Comparison of ENCODE assay signal across 16 cellular contexts in genomic region chr9:123863164-123863855, GRCh38.
A peak's percentile ranks its signal among the peaks of the same experiment; 100 is the strongest.
DNase-seq lines count a peak whose midpoint lies in the region; ATAC-seq and TF ChIP-seq lines count a peak whose summit lies in the region.
"Had no signal": no experiment of that assay in that cellular context is flagged by ENCODE, and none has a peak within 500 bp of the region (broad histone marks: within the 10 kb centered on the region; RNA-seq: fewer than 3 reads in every experiment).

No MANE protein-coding gene starts in this region.

- H3K36me3 Mint-ChIP-seq in T-cell: peaks cover 5% of the 10 kb centered on the region

- H3K9me3 ChIP-seq in HUES48 (ENCODE audit: control insufficient read depth, insufficient read depth, low read length): no peaks in the 10 kb centered on the region
- H3K9me3 ChIP-seq: HAP-1 had no signal

- peaks cover 25 to 26% (median 25%) of the 10 kb centered on the region in 3 donors for H3K4me1 Mint-ChIP-seq in T-cell
- peaks cover 25% of the 10 kb centered on the region for H3K4me1 Mint-ChIP-seq in stimulated activated naive CD8-positive, alpha-beta T cell treated with anti-CD3 and anti-CD28 coated beads, Interleukin-15, amount 100 ng/mL, for 72 hours

- TF ChIP-seq CTCF in AG04449 (IDR thresholded peaks at IDR 0.05; ENCODE audit: insufficient read depth, low read length, missing control alignments) (no peak), dorsolateral prefrontal cortex (IDR thresholded peaks at IDR 0.05 in 54 of 56, conservative IDR thresholded peaks at IDR 0.05 in 2 of 56; ENCODE audit: low read depth in 1 of 56, partially characterized antibody in 56 of 56) (no peak)

- H3K27ac ChIP-seq in HUES48 (ENCODE audit: low read depth, low read length): peak overlapping the region; percentile 95
- peak overlapping the region in 34 of 59 donors; percentile 1 to 87 (median 53) for H3K27ac ChIP-seq in dorsolateral prefrontal cortex
- H3K27ac ChIP-seq: epithelial cell of prostate had no signal

- intact Hi-C loops in dorsolateral prefrontal cortex (cut with DNase I): loop anchor here in 1 of 2 donors (5.0 to 10.0 kb wide), 2 partner anchors 64 to 119 kb away; no protein-coding TSS in a partner anchor

- DNase-seq in AG04449 (ENCODE audit: low read depth, low spot score): peak; percentile 7
- no peak for DNase-seq in dorsolateral prefrontal cortex
- DNase-seq in iPS-NIHi7 (ENCODE audit: extremely low spot score): peak; percentile 43
- DNase-seq in superior temporal gyrus (ENCODE audit: extremely low spot score): no peak
- no peak for DNase-seq in T-cell
- no peak for DNase-seq in stimulated activated naive CD8-positive, alpha-beta T cell treated with anti-CD3 and anti-CD28 coated beads, Interleukin-15, amount 100 ng/mL, for 72 hours
- DNase-seq: activated naive CD8-positive, alpha-beta T cell treated with anti-CD3 and anti-CD28 coated beads, Interleukin-2, amount 10 ng/mL, durations not matched to agents 7 days and 5 days; hippocampal formation; Kasumi-1; NCI-H1930; NCI-H748 treated with DMSO at 0.1 percent for 48 hours had no signal

- peaks cover 35% of the 10 kb centered on the region for H3K27me3 ChIP-seq in HUES48 (ENCODE audit: control insufficient read depth, insufficient read depth, low read length)
- no peaks in the 10 kb centered on the region for H3K27me3 ChIP-seq in dorsolateral prefrontal cortex

- H3K9me3 Mint-ChIP-seq in T-cell: no peaks in the 10 kb centered on the region
- H3K9me3 Mint-ChIP-seq in stimulated activated naive CD8-positive, alpha-beta T cell treated with anti-CD3 and anti-CD28 coated beads, Interleukin-15, amount 100 ng/mL, for 72 hours: no peaks in the 10 kb centered on the region
- H3K9me3 Mint-ChIP-seq: memory B cell had no signal

- H3K4me3 Mint-ChIP-seq in T-cell: no peak overlapping the region
- H3K4me3 Mint-ChIP-seq in stimulated activated naive CD8-positive, alpha-beta T cell treated with anti-CD3 and anti-CD28 coated beads, Interleukin-15, amount 100 ng/mL, for 72 hours: no peak overlapping the region
- H3K4me3 Mint-ChIP-seq: activated naive CD8-positive, alpha-beta T cell treated with anti-CD3 and anti-CD28 coated beads, Interleukin-2, amount 10 ng/mL, durations not matched to agents 7 days and 5 days; memory B cell had no signal

- no peaks in the 10 kb centered on the region for H3K36me3 ChIP-seq in HUES48 (ENCODE audit: control insufficient read depth, insufficient read depth, low read length)
- H3K36me3 ChIP-seq: HAP-1 had no signal

- H3K27me3 Mint-ChIP-seq in T-cell: no peaks in the 10 kb centered on the region
- H3K27me3 Mint-ChIP-seq in stimulated activated naive CD8-positive, alpha-beta T cell treated with anti-CD3 and anti-CD28 coated beads, Interleukin-15, amount 100 ng/mL, for 72 hours: no peaks in the 10 kb centered on the region
- H3K27me3 Mint-ChIP-seq: activated naive CD8-positive, alpha-beta T cell treated with anti-CD3 and anti-CD28 coated beads, Interleukin-2, amount 10 ng/mL, durations not matched to agents 7 days and 5 days; memory B cell had no signal

- CTCF ChIA-PET in AG04449 (lab: Yijun Ruan, JAX) (interaction anchor here (0.7 kb wide), 1 partner anchor 10 kb away, joined by 3 read pairs; no protein-coding TSS in a partner anchor), T-cell (lab: Charles Lee) (interaction anchor here in 1 of 2 donors (0.8 to 1.2 kb wide), 2 partner anchors 9 to 33 kb away, joined by 3 read pairs; no protein-coding TSS in a partner anchor)

- H3K4me3 ChIP-seq in AG04449 (ENCODE audit: low read depth, low read length) (no peak overlapping the region), HUES48 (ENCODE audit: low read depth, low read length) (peak overlapping the region; percentile 28), dorsolateral prefrontal cortex (no peak overlapping the region)
- H3K4me3 ChIP-seq: HAP-1 had no signal

- peaks cover 88% of the 10 kb centered on the region for H3K4me1 ChIP-seq in HUES48 (ENCODE audit: control insufficient read depth, insufficient read depth, low read length)

- H3K27ac Mint-ChIP-seq in T-cell: no peak overlapping the region
- H3K27ac Mint-ChIP-seq in stimulated activated naive CD8-positive, alpha-beta T cell treated with anti-CD3 and anti-CD28 coated beads, Interleukin-15, amount 100 ng/mL, for 72 hours: no peak overlapping the region
- H3K27ac Mint-ChIP-seq: activated naive CD8-positive, alpha-beta T cell treated with anti-CD3 and anti-CD28 coated beads, Interleukin-2, amount 10 ng/mL, durations not matched to agents 7 days and 5 days; memory B cell had no signal

- ATAC-seq in HG02610 (IDR thresholded peaks at IDR 0.05; ENCODE audit: unreplicated experiment): no peak
- ATAC-seq in T-cell (replicated peaks in 1 of 4): no peak
- ATAC-seq in stimulated activated naive CD8-positive, alpha-beta T cell treated with anti-CD3 and anti-CD28 coated beads, Interleukin-15, amount 100 ng/mL, for 72 hours: no peak

- no peak overlapping the region for H3K9ac ChIP-seq in HUES48 (ENCODE audit: low read depth, low read length)

- POLR2A ChIA-PET in AG04449 (lab: Yijun Ruan, JAX) (no interaction called here), T-cell (lab: Charles Lee) (no interaction called here)

Comparison
In these comparisons a context has a peak if more than half of its experiments do, and no peak if none do; other contexts are left out.
1. DNase-seq: peak in AG04449 (single experiment) and iPS-NIHi7 (single experiment); none in dorsolateral prefrontal cortex (0 of 10), superior temporal gyrus (single experiment), T-cell (0 of 34) and stimulated activated naive CD8-positive, alpha-beta T cell treated with anti-CD3 and anti-CD28 coated beads, Interleukin-15, amount 100 ng/mL, for 72 hours (0 of 2).